1 cellular context compared by ENCODE assay signal in the genomic region with DNA sequence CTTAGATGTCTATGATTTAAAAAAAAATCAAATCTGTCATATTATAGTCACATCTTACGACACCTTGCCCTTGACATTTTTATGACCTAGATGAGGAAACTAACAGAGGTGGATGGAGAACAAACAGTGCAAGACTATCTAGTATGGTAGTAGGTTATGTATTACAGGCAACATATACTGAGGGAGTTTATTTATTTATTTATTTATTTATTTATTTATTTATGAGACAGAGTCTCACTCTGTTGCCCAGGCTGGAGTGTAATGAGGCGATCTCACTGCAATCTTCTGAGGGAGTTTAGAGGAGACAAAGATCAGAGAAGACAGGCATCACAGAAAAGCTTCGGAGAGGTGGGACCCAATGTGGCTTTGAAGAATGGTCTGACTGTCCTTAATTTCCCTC.
TF ChIP-seq lines count a peak whose summit lies in the region.

No MANE protein-coding gene starts in this region.

TF ChIP-seq in HEK293, 187 proteins besides CTCF, POLR2A, EP300 and RAD21 (continued from another document):
- TF ChIP-seq ZBTB48 (tag by site-specific recombination; IDR thresholded peaks at IDR 0.05) (no peak), ZNF416 (tag by site-specific recombination; IDR thresholded peaks at IDR 0.05) (no peak), ZNF16 (tag by site-specific recombination; IDR thresholded peaks at IDR 0.05; ENCODE audit: low read depth) (no peak), ZNF391 (tag by site-specific recombination; IDR thresholded peaks at IDR 0.05; ENCODE audit: borderline replicate concordance, low read depth) (no peak), ZNF292 (tag by site-specific recombination; IDR thresholded peaks at IDR 0.05; ENCODE audit: borderline replicate concordance, low read depth) (no peak), ZNF37A (tag by site-specific recombination; IDR thresholded peaks at IDR 0.05) (no peak), SETDB1 (IDR thresholded peaks at IDR 0.05; ENCODE audit: insufficient read length, low read length) (no peak), ZNF600 (tag by site-specific recombination; IDR thresholded peaks at IDR 0.05) (no peak)
- TF ChIP-seq, protein P1, sequence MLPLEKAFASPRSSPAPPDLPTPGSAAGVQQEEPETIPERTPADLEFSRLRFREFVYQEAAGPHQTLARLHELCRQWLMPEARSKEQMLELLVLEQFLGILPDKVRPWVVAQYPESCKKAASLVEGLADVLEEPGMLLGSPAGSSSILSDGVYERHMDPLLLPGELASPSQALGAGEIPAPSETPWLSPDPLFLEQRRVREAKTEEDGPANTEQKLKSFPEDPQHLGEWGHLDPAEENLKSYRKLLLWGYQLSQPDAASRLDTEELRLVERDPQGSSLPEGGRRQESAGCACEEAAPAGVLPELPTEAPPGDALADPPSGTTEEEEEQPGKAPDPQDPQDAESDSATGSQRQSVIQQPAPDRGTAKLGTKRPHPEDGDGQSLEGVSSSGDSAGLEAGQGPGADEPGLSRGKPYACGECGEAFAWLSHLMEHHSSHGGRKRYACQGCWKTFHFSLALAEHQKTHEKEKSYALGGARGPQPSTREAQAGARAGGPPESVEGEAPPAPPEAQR (tag by site-specific recombination; IDR thresholded peaks at IDR 0.05) = no peak
- TF ChIP-seq, protein P2, sequence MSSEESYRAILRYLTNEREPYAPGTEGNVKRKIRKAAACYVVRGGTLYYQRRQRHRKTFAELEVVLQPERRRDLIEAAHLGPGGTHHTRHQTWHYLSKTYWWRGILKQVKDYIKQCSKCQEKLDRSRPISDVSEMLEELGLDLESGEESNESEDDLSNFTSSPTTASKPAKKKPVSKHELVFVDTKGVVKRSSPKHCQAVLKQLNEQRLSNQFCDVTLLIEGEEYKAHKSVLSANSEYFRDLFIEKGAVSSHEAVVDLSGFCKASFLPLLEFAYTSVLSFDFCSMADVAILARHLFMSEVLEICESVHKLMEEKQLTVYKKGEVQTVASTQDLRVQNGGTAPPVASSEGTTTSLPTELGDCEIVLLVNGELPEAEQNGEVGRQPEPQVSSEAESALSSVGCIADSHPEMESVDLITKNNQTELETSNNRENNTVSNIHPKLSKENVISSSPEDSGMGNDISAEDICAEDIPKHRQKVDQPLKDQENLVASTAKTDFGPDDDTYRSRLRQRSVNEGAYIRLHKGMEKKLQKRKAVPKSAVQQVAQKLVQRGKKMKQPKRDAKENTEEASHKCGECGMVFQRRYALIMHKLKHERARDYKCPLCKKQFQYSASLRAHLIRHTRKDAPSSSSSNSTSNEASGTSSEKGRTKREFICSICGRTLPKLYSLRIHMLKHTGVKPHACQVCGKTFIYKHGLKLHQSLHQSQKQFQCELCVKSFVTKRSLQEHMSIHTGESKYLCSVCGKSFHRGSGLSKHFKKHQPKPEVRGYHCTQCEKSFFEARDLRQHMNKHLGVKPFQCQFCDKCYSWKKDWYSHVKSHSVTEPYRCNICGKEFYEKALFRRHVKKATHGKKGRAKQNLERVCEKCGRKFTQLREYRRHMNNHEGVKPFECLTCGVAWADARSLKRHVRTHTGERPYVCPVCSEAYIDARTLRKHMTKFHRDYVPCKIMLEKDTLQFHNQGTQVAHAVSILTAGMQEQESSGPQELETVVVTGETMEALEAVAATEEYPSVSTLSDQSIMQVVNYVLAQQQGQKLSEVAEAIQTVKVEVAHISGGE (tag by site-specific recombination; conservative IDR thresholded peaks at IDR 0.05; ENCODE audit: low read depth) = peak; percentile 32; the same call in 1 of the 2 replicates
TF ChIP-seq in HEK293: peak in this region for 15.
